ENCODE assay signal across 20 cellular contexts in genomic region chr13:23434431-23434830, GRCh38.
"Had no signal": no experiment of that assay in that cellular context is flagged by ENCODE, and none has a peak within 500 bp of the region (broad histone marks: within the 10 kb centered on the region; RNA-seq: fewer than 3 reads in every experiment).

No MANE protein-coding gene starts in this region.

- H3K36me3 ChIP-seq: heart right ventricle, sigmoid colon, thoracic aorta had no signal

- H3K9me3 Mint-ChIP-seq: activated CD4-positive, alpha-beta memory T cell treated with anti-CD3 and anti-CD28 coated beads for 36 hours; activated naive CD4-positive, alpha-beta T cell treated with anti-CD3 and anti-CD28 coated beads for 36 hours; activated T-helper 2 cell treated with anti-CD3 and anti-CD28 coated beads, Interferon-gamma antibody, Interleukin-2, Interleukin-4, amounts not matched to agents 10 μg/mL and 5 μg/mL and 100 μg/mL, durations not matched to agents 14 hours and 24 hours and 36 hours had no signal

- H3K27ac ChIP-seq: epithelial cell of prostate, SK-N-MC had no signal

- H3K27ac Mint-ChIP-seq: activated CD4-positive, alpha-beta memory T cell treated with anti-CD3 and anti-CD28 coated beads for 36 hours; activated CD8-positive, alpha-beta memory T cell treated with anti-CD3 and anti-CD28 coated beads, Interleukin-2, amount 10 ng/mL, durations not matched to agents 7 days and 5 days; activated naive CD4-positive, alpha-beta T cell treated with anti-CD3 and anti-CD28 coated beads for 36 hours; activated T-helper 2 cell treated with anti-CD3 and anti-CD28 coated beads, Interferon-gamma antibody, Interleukin-2, Interleukin-4, amounts not matched to agents 10 μg/mL and 5 μg/mL and 100 μg/mL, durations not matched to agents 14 hours and 24 hours and 36 hours had no signal

- H3K27me3 ChIP-seq: sigmoid colon had no signal

- H3K4me3 ChIP-seq: lung, SK-N-MC had no signal

- DNase-seq: activated CD4-positive, alpha-beta memory T cell treated with anti-CD3 and anti-CD28 coated beads for 36 hours; activated CD4-positive, alpha-beta T cell treated with anti-CD3 and anti-CD28 coated beads for 1 hour; activated CD8-positive, alpha-beta memory T cell treated with anti-CD3 and anti-CD28 coated beads, Interleukin-2, amount 10 ng/mL, durations not matched to agents 7 days and 5 days; activated naive CD4-positive, alpha-beta T cell treated with anti-CD3 and anti-CD28 coated beads for 36 hours; activated T-cell treated with anti-CD3 and anti-CD28 coated beads, Interleukin-2, amount 50 U/mL, for 1 hour; central memory CD4-positive, alpha-beta T cell; effector CD4-positive, alpha-beta T cell; heart right ventricle; nucleus accumbens; sigmoid colon; stimulated activated CD4-positive, alpha-beta T cell treated with anti-CD3 and anti-CD28 coated beads, Interleukin-1b, Interleukin-23, amount 100 ng/mL, for 48 hours; T-helper 1 cell; T1000 had no signal

- H3K36me3 Mint-ChIP-seq: activated CD4-positive, alpha-beta memory T cell treated with anti-CD3 and anti-CD28 coated beads for 36 hours; activated CD8-positive, alpha-beta memory T cell treated with anti-CD3 and anti-CD28 coated beads, Interleukin-2, amount 10 ng/mL, durations not matched to agents 7 days and 5 days had no signal

- H3K9me3 ChIP-seq: heart right ventricle, sigmoid colon, thoracic aorta had no signal

- H3K4me3 Mint-ChIP-seq: activated CD4-positive, alpha-beta memory T cell treated with anti-CD3 and anti-CD28 coated beads for 36 hours; activated CD8-positive, alpha-beta memory T cell treated with anti-CD3 and anti-CD28 coated beads, Interleukin-2, amount 10 ng/mL, durations not matched to agents 7 days and 5 days; activated naive CD4-positive, alpha-beta T cell treated with anti-CD3 and anti-CD28 coated beads for 36 hours had no signal

- FAIRE-seq: frontal cortex, islet of Langerhans had no signal
